ENCODE assay signal across 1 cellular context in the genomic region with DNA sequence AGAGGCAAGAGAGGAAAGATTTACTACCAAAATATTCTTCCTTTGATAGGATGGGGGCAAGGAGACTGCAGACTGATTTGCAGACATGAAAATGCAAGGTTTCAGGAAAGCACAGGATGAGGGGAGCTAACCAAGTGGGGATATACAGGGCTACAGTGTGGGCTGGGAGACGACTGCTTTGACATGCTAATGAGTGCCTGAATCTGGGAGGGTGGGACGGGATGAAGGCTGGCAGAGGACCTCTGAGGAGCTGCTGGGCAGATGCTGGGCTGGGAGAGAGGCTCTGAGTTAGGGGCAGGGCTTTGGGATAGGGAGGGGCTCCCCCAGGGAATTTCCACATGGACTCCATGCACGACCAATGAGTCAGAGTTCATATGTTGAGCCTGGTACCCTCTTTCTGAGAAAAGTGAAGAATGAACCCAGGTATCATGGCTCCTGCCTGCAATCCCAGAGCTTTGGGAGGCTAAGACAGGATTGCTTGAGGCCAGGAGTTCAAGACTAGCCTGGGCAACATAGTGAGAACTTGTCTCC.
TF ChIP-seq lines count a peak whose summit lies in the region.

No MANE protein-coding gene starts in this region.

TF ChIP-seq in GM23338, 12 proteins besides CTCF, POLR2A, EP300 and RAD21 (continued from another document):
- TF ChIP-seq, protein P1, sequence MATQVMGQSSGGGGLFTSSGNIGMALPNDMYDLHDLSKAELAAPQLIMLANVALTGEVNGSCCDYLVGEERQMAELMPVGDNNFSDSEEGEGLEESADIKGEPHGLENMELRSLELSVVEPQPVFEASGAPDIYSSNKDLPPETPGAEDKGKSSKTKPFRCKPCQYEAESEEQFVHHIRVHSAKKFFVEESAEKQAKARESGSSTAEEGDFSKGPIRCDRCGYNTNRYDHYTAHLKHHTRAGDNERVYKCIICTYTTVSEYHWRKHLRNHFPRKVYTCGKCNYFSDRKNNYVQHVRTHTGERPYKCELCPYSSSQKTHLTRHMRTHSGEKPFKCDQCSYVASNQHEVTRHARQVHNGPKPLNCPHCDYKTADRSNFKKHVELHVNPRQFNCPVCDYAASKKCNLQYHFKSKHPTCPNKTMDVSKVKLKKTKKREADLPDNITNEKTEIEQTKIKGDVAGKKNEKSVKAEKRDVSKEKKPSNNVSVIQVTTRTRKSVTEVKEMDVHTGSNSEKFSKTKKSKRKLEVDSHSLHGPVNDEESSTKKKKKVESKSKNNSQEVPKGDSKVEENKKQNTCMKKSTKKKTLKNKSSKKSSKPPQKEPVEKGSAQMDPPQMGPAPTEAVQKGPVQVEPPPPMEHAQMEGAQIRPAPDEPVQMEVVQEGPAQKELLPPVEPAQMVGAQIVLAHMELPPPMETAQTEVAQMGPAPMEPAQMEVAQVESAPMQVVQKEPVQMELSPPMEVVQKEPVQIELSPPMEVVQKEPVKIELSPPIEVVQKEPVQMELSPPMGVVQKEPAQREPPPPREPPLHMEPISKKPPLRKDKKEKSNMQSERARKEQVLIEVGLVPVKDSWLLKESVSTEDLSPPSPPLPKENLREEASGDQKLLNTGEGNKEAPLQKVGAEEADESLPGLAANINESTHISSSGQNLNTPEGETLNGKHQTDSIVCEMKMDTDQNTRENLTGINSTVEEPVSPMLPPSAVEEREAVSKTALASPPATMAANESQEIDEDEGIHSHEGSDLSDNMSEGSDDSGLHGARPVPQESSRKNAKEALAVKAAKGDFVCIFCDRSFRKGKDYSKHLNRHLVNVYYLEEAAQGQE (IDR thresholded peaks at IDR 0.05; ENCODE audit: unreplicated experiment) = no peak
- TF ChIP-seq CREB1 (CRISPR knock-in tag; IDR thresholded peaks at IDR 0.05; ENCODE audit: low read depth) (no peak), POLR2AphosphoS5 (IDR thresholded peaks at IDR 0.05; ENCODE audit: low read depth) (no peak)
- TF ChIP-seq, protein P2, sequence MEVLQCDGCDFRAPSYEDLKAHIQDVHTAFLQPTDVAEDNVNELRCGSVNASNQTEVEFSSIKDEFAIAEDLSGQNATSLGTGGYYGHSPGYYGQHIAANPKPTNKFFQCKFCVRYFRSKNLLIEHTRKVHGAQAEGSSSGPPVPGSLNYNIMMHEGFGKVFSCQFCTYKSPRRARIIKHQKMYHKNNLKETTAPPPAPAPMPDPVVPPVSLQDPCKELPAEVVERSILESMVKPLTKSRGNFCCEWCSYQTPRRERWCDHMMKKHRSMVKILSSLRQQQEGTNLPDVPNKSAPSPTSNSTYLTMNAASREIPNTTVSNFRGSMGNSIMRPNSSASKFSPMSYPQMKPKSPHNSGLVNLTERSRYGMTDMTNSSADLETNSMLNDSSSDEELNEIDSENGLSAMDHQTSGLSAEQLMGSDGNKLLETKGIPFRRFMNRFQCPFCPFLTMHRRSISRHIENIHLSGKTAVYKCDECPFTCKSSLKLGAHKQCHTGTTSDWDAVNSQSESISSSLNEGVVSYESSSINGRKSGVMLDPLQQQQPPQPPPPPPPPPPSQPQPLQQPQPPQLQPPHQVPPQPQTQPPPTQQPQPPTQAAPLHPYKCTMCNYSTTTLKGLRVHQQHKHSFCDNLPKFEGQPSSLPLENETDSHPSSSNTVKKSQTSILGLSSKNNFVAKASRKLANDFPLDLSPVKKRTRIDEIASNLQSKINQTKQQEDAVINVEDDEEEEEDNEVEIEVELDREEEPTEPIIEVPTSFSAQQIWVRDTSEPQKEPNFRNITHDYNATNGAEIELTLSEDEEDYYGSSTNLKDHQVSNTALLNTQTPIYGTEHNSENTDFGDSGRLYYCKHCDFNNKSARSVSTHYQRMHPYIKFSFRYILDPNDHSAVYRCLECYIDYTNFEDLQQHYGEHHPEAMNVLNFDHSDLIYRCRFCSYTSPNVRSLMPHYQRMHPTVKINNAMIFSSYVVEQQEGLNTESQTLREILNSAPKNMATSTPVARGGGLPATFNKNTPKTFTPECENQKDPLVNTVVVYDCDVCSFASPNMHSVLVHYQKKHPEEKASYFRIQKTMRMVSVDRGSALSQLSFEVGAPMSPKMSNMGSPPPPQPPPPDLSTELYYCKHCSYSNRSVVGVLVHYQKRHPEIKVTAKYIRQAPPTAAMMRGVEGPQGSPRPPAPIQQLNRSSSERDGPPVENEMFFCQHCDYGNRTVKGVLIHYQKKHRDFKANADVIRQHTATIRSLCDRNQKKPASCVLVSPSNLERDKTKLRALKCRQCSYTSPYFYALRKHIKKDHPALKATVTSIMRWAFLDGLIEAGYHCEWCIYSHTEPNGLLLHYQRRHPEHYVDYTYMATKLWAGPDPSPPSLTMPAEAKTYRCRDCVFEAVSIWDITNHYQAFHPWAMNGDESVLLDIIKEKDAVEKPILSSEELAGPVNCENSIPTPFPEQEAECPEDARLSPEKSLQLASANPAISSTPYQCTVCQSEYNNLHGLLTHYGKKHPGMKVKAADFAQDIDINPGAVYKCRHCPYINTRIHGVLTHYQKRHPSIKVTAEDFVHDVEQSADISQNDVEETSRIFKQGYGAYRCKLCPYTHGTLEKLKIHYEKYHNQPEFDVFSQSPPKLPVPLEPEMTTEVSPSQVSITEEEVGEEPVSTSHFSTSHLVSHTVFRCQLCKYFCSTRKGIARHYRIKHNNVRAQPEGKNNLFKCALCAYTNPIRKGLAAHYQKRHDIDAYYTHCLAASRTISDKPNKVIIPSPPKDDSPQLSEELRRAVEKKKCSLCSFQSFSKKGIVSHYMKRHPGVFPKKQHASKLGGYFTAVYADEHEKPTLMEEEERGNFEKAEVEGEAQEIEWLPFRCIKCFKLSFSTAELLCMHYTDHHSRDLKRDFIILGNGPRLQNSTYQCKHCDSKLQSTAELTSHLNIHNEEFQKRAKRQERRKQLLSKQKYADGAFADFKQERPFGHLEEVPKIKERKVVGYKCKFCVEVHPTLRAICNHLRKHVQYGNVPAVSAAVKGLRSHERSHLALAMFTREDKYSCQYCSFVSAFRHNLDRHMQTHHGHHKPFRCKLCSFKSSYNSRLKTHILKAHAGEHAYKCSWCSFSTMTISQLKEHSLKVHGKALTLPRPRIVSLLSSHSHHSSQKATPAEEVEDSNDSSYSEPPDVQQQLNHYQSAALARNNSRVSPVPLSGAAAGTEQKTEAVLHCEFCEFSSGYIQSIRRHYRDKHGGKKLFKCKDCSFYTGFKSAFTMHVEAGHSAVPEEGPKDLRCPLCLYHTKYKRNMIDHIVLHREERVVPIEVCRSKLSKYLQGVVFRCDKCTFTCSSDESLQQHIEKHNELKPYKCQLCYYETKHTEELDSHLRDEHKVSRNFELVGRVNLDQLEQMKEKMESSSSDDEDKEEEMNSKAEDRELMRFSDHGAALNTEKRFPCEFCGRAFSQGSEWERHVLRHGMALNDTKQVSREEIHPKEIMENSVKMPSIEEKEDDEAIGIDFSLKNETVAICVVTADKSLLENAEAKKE (CRISPR knock-in tag; IDR thresholded peaks at IDR 0.05) = no peak
